Comparison of ENCODE assay signal across 8 cellular contexts in the genomic region with DNA sequence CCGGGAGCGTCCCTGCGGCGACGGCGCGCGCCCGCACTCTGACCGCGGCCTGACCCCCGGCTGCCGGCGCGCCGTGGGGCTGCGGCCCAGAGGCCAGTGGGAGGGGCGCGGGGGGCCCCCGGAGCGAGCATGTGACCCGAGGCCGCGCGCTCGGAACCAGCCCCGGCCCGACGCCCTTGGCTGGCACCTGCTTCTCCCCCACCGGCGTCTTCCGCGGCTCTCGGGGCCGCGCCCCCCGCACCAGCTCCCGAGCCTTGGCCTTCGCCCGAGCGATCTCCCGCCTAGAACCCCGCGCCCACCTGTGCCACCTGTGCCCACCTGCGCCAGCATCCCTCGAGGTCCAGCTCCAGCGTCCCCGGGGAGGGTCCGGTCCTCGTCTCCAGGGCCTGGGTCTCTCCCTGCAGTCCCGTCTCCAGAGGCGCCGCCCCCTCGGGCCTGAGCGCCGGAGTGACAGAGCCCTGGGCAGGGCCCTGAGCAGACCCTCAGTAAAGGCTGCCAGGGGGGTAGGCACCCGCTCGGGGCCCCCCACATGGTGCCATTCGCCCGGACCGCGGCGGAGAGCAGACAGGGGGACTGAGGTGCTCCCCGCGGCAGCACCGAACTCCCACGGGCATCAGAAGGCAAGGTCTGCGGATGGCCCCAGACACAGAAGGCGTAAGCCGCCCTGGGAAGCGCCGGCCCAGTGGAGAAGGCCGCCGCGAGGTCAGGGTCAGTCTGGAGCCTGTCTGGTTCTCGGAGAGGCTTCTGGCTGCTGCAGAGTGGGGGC. TPM values are rescaled to one million over a fixed set of nuclear protein-coding genes. Genes with fewer than 3 reads are reported as not detected.
DNase-seq lines count a peak whose midpoint lies in the region; ATAC-seq and TF ChIP-seq lines count a peak whose summit lies in the region.

No MANE protein-coding gene starts in this region.

- H3K4me1 ChIP-seq in body of pancreas = peaks cover 34% of the 10 kb centered on the region

- no peak for TF ChIP-seq CTCF in body of pancreas (IDR thresholded peaks at IDR 0.05)

- no peak for TF ChIP-seq EP300 in Ishikawa (IDR thresholded peaks at IDR 0.05; ENCODE audit: borderline replicate concordance)

- peak overlapping the region; percentile 45 for H3K27ac Mint-ChIP-seq in stimulated activated memory B cell treated with anti-CD40 and anti-IgM and Interleukin-4, amounts not matched to agents 10 μg/mL and 1 μg/mL and 100 μg/mL, for 72 hours

- H3K27ac ChIP-seq in body of pancreas = peak overlapping the region; percentile 72 to 90 (median 88)

- no peaks in the 10 kb centered on the region for H3K9me3 ChIP-seq in body of pancreas

- peak overlapping the region; percentile 37 to 70 for H3K4me3 ChIP-seq in body of pancreas

- H3K4me1 Mint-ChIP-seq in stimulated activated memory B cell treated with anti-CD40 and anti-IgM and Interleukin-4, amounts not matched to agents 10 μg/mL and 1 μg/mL and 100 μg/mL, for 72 hours = peaks cover 10% of the 10 kb centered on the region

- no peak for TF ChIP-seq RAD21 in Ishikawa (IDR thresholded peaks at IDR 0.05; ENCODE audit: low read depth)

- no peak for TF ChIP-seq POLR2A in body of pancreas (IDR thresholded peaks at IDR 0.05)

- no peaks in the 10 kb centered on the region for H3K27me3 Mint-ChIP-seq in stimulated activated memory B cell treated with anti-CD40 and anti-IgM and Interleukin-4, amounts not matched to agents 10 μg/mL and 1 μg/mL and 100 μg/mL, for 72 hours

- intact Hi-C loops in body of pancreas (cut with DNase I) = no loop called here

- 1 to 7% methylated on average over 22 to 75 of the region's 76 CpGs for WGBS in body of pancreas, 2 donors

- peak; percentile 28 for ATAC-seq in GM19467 (IDR thresholded peaks at IDR 0.05; ENCODE audit: unreplicated experiment)
- peak; percentile 43 for ATAC-seq in body of pancreas
- peak; percentile 60 for ATAC-seq in stimulated activated memory B cell treated with anti-CD40 and anti-IgM and Interleukin-4, amounts not matched to agents 10 μg/mL and 1 μg/mL and 100 μg/mL, for 72 hours
- ATAC-seq in HG02973 (IDR thresholded peaks at IDR 0.05; ENCODE audit: unreplicated experiment) = no peak

- no peaks in the 10 kb centered on the region for H3K36me3 Mint-ChIP-seq in stimulated activated memory B cell treated with anti-CD40 and anti-IgM and Interleukin-4, amounts not matched to agents 10 μg/mL and 1 μg/mL and 100 μg/mL, for 72 hours

- peak; percentile 77 for DNase-seq in COLO668 (lab: John Stamatoyannopoulos, UW; ENCODE audit: unreplicated experiment)
- peak; percentile 38 to 50 (median 42) for DNase-seq in body of pancreas
- DNase-seq in islet precursor cell = peak; percentile 81
- no peak for DNase-seq in SW480 (ENCODE audit: low spot score)

- peak overlapping the region; percentile 64 for H3K4me3 Mint-ChIP-seq in stimulated activated memory B cell treated with anti-CD40 and anti-IgM and Interleukin-4, amounts not matched to agents 10 μg/mL and 1 μg/mL and 100 μg/mL, for 72 hours

- H3K27me3 ChIP-seq in body of pancreas = no peaks in the 10 kb centered on the region

- no peaks in the 10 kb centered on the region for H3K36me3 ChIP-seq in body of pancreas (replicated peaks in 1 of 2; ENCODE audit: insufficient read depth in 1 of 2, low read depth in 2 of 2)

- H3K9me3 Mint-ChIP-seq in stimulated activated memory B cell treated with anti-CD40 and anti-IgM and Interleukin-4, amounts not matched to agents 10 μg/mL and 1 μg/mL and 100 μg/mL, for 72 hours = no peaks in the 10 kb centered on the region

TF ChIP-seq in Ishikawa, 13 proteins besides CTCF, POLR2A, EP300 and RAD21:
- no peak for TF ChIP-seq TCF12 (IDR thresholded peaks at IDR 0.05; ENCODE audit: low read depth)
- TF ChIP-seq TAF1 (IDR thresholded peaks at IDR 0.05; ENCODE audit: low read depth) = 0 out of 2 replicates have a peak, but pooled peaks have one; percentile 3
- TF ChIP-seq, protein P1, sequence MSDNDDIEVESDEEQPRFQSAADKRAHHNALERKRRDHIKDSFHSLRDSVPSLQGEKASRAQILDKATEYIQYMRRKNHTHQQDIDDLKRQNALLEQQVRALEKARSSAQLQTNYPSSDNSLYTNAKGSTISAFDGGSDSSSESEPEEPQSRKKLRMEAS (IDR thresholded peaks at IDR 0.05) = peak; percentile 65
- TF ChIP-seq YY1 (IDR thresholded peaks at IDR 0.05; ENCODE audit: low read depth) = no peak
- TF ChIP-seq, protein P2, sequence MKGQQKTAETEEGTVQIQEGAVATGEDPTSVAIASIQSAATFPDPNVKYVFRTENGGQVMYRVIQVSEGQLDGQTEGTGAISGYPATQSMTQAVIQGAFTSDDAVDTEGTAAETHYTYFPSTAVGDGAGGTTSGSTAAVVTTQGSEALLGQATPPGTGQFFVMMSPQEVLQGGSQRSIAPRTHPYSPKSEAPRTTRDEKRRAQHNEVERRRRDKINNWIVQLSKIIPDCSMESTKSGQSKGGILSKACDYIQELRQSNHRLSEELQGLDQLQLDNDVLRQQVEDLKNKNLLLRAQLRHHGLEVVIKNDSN (IDR thresholded peaks at IDR 0.05) = peak; percentile 66
- peak; percentile 59; the same call in 1 of the 2 replicates for TF ChIP-seq ZBTB7A (IDR thresholded peaks at IDR 0.05; ENCODE audit: low read depth)
- TF ChIP-seq, protein P3, sequence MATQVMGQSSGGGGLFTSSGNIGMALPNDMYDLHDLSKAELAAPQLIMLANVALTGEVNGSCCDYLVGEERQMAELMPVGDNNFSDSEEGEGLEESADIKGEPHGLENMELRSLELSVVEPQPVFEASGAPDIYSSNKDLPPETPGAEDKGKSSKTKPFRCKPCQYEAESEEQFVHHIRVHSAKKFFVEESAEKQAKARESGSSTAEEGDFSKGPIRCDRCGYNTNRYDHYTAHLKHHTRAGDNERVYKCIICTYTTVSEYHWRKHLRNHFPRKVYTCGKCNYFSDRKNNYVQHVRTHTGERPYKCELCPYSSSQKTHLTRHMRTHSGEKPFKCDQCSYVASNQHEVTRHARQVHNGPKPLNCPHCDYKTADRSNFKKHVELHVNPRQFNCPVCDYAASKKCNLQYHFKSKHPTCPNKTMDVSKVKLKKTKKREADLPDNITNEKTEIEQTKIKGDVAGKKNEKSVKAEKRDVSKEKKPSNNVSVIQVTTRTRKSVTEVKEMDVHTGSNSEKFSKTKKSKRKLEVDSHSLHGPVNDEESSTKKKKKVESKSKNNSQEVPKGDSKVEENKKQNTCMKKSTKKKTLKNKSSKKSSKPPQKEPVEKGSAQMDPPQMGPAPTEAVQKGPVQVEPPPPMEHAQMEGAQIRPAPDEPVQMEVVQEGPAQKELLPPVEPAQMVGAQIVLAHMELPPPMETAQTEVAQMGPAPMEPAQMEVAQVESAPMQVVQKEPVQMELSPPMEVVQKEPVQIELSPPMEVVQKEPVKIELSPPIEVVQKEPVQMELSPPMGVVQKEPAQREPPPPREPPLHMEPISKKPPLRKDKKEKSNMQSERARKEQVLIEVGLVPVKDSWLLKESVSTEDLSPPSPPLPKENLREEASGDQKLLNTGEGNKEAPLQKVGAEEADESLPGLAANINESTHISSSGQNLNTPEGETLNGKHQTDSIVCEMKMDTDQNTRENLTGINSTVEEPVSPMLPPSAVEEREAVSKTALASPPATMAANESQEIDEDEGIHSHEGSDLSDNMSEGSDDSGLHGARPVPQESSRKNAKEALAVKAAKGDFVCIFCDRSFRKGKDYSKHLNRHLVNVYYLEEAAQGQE (IDR thresholded peaks at IDR 0.05; ENCODE audit: low read depth) = no peak
- no peak for TF ChIP-seq EGR1 (IDR thresholded peaks at IDR 0.05)
- TF ChIP-seq CREB1 (IDR thresholded peaks at IDR 0.05; ENCODE audit: low read depth) = no peak
- no peak for TF ChIP-seq CEBPB (IDR thresholded peaks at IDR 0.05)
- TF ChIP-seq TEAD4 (IDR thresholded peaks at IDR 0.05) = no peak
- TF ChIP-seq NFIC (IDR thresholded peaks at IDR 0.05) = no peak

RNA-seq across cellular contexts. Expression of a gene that starts 0.8 kb away (rescaled TPM):
- 10 to 100 TPM; 12.5 to 36.3 TPM for total RNA-seq in body of pancreas
